13 cellular contexts compared by ENCODE assay signal in genomic region chr1:109163549-109163948, GRCh38.
"Had no signal": no experiment of that assay in that cellular context is flagged by ENCODE, and none has a peak within 500 bp of the region (broad histone marks: within the 10 kb centered on the region; RNA-seq: fewer than 3 reads in every experiment).

No MANE protein-coding gene starts in this region.

- H3K27me3 Mint-ChIP-seq: activated CD4-positive, alpha-beta memory T cell treated with anti-CD3 and anti-CD28 coated beads for 36 hours; activated CD4-positive, alpha-beta T cell treated with anti-CD3 and anti-CD28 coated beads for 36 hours; activated T-cell treated with anti-CD3 and anti-CD28 coated beads, Interleukin-2, amount 50 U/mL, for 24 hours had no signal

- H3K4me3 ChIP-seq: skin epidermis had no signal

- FAIRE-seq: astrocyte, endometrium, kidney had no signal

- DNase-seq: activated CD4-positive, alpha-beta memory T cell treated with anti-CD3 and anti-CD28 coated beads for 36 hours; activated CD4-positive, alpha-beta T cell treated with anti-CD3 and anti-CD28 coated beads for 36 hours; activated naive CD4-positive, alpha-beta T cell treated with anti-CD3 and anti-CD28 coated beads, Interleukin-2, amount 50 U/mL, for 16 hours; activated T-cell treated with anti-CD3 and anti-CD28 coated beads, Interleukin-2, amount 50 U/mL, for 24 hours; kidney; occipital lobe; right cardiac atrium; stimulated activated CD4-positive, alpha-beta T cell treated with anti-CD3 and anti-CD28 coated beads, Interleukin-4, amount 100 ng/mL, for 24 hours; stimulated activated naive CD8-positive, alpha-beta T cell treated with anti-CD3 and anti-CD28 coated beads, Interleukin-15, Interleukin-2, amounts not matched to agents 100 U/mL and 50 U/mL, for 24 hours had no signal

- H3K27ac Mint-ChIP-seq: activated CD4-positive, alpha-beta memory T cell treated with anti-CD3 and anti-CD28 coated beads for 36 hours; activated CD4-positive, alpha-beta T cell treated with anti-CD3 and anti-CD28 coated beads for 36 hours had no signal

- H3K4me3 Mint-ChIP-seq: activated CD4-positive, alpha-beta memory T cell treated with anti-CD3 and anti-CD28 coated beads for 36 hours; activated CD4-positive, alpha-beta T cell treated with anti-CD3 and anti-CD28 coated beads for 36 hours; activated T-cell treated with anti-CD3 and anti-CD28 coated beads, Interleukin-2, amount 50 U/mL, for 24 hours; nephron had no signal

- ATAC-seq: stimulated activated naive CD8-positive, alpha-beta T cell treated with anti-CD3 and anti-CD28 coated beads, Interleukin-15, Interleukin-2, amounts not matched to agents 100 U/mL and 50 U/mL, for 24 hours had no signal

- H3K9me3 Mint-ChIP-seq: activated CD4-positive, alpha-beta memory T cell treated with anti-CD3 and anti-CD28 coated beads for 36 hours; activated T-cell treated with anti-CD3 and anti-CD28 coated beads, Interleukin-2, amount 50 U/mL, for 24 hours; nephron had no signal
